Comparison of ENCODE assay signal across 9 cellular contexts in genomic region chr9:131731237-131731995, GRCh38. TPM values are rescaled to one million over a fixed set of nuclear protein-coding genes. Genes with fewer than 3 reads are reported as not detected.
DNase-seq lines count a peak whose midpoint lies in the region; ATAC-seq, FAIRE-seq and TF ChIP-seq lines count a peak whose summit lies in the region.
"Had no signal": no experiment of that assay in that cellular context is flagged by ENCODE, and none has a peak within 500 bp of the region (broad histone marks: within the 10 kb centered on the region; RNA-seq: fewer than 3 reads in every experiment).

No MANE protein-coding gene starts in this region.

- intact Hi-C loops in sigmoid colon (cut with DNase I), result loop anchor here (5.0 kb wide), 1 partner anchor 54 kb away; no protein-coding TSS in a partner anchor

- TF ChIP-seq CTCF in Peyer's patch (IDR thresholded peaks at IDR 0.05), result no peak
- no peak for TF ChIP-seq CTCF in epithelial cell of esophagus (IDR thresholded peaks at IDR 0.05; ENCODE audit: insufficient read depth, low read depth, low read length, missing control alignments)
- TF ChIP-seq CTCF in sigmoid colon (IDR thresholded peaks at IDR 0.05), result no peak

- H3K4me3 ChIP-seq in Peyer's patch, result no peak overlapping the region
- H3K4me3 ChIP-seq in epithelial cell of esophagus (ENCODE audit: low read length), result no peak overlapping the region
- no peak overlapping the region for H3K4me3 ChIP-seq in sigmoid colon

- H3K27ac ChIP-seq in Peyer's patch, result peak overlapping the region; percentile 68 to 89 (median 82)
- peak overlapping the region; percentile 69 to 80 (median 75) for H3K27ac ChIP-seq in sigmoid colon

- H3K27me3 ChIP-seq in Peyer's patch (no peaks in the 10 kb centered on the region), sigmoid colon (no peaks in the 10 kb centered on the region)

- no peak for TF ChIP-seq EP300 in sigmoid colon (IDR thresholded peaks at IDR 0.05)

- WGBS in sigmoid colon, 2 donors, result 49 to 61% methylated on average over 12 of the region's 12 CpGs

- DNase-seq in GM12892 (ENCODE audit: insufficient read length) (no peak), Peyer's patch (peak in 1 of 3 donors; percentile 67), epithelial cell of esophagus (ENCODE audit: low read depth) (peak; percentile 56), sigmoid colon (no peak), SK-N-DZ (ENCODE audit: low spot score) (no peak), NCI-H345 treated with DMSO at 0.1 percent for 48 hours (lab: John Stamatoyannopoulos, UW; ENCODE audit: unreplicated experiment) (no peak), germinal center (ENCODE audit: low spot score) (no peak)
- DNase-seq: islet precursor cell had no signal

- no peak for ATAC-seq in GM18505 (IDR thresholded peaks at IDR 0.05; ENCODE audit: unreplicated experiment)

- H3K4me1 ChIP-seq in Peyer's patch, result peaks cover 10 to 97% (median 61%) of the 10 kb centered on the region in 4 donors
- H3K4me1 ChIP-seq in sigmoid colon, result peaks cover 0 to 92% (median 80%) of the 10 kb centered on the region in 4 donors

- peak; percentile 61 for FAIRE-seq in GM12892 (lab: Jason Lieb, UNC)

- H3K36me3 ChIP-seq in Peyer's patch, result no peaks in the 10 kb centered on the region
- no peaks in the 10 kb centered on the region for H3K36me3 ChIP-seq in sigmoid colon

- TF ChIP-seq POLR2A in GM12892 (IDR thresholded peaks at IDR 0.05; ENCODE audit: low read depth, low read length), result 0 out of 2 replicates have a peak, but pooled peaks have one; percentile 9
- peak in 1 of 2 donors; percentile 13 for TF ChIP-seq POLR2A in Peyer's patch (IDR thresholded peaks at IDR 0.05)
- TF ChIP-seq POLR2A in sigmoid colon (IDR thresholded peaks at IDR 0.05), result no peak
- no peak for TF ChIP-seq POLR2A in GM18505 (IDR thresholded peaks at IDR 0.05; ENCODE audit: borderline replicate concordance, extremely low read depth, insufficient read depth, insufficient read length)

- no peaks in the 10 kb centered on the region for H3K9me3 ChIP-seq in Peyer's patch
- H3K9me3 ChIP-seq in sigmoid colon, result no peaks in the 10 kb centered on the region

RNA-seq across cellular contexts. Expression of gene RAPGEF1, which starts 8.5 kb away (rescaled TPM):
- polyA plus RNA-seq in GM12892 (2012; ENCODE audit: missing spikeins), result 58.6 TPM
- total RNA-seq in Peyer's patch, result 100 to 1,000 TPM in 1 of 4 donors, 10 to 100 TPM in 3; 51.7 to 182 (median 70.7) TPM
- 10 to 100 TPM; 41.7 to 58.2 (median 49.0) TPM for total RNA-seq in sigmoid colon
- polyA plus RNA-seq in sigmoid colon, result 10 to 100 TPM; 14.4 to 45.3 (median 20.3) TPM
- polyA plus RNA-seq in SK-N-DZ (2014; cell fraction: cytosol; rRNA removed), result 22.1 and 24.4 TPM in 2 replicates
- polyA plus RNA-seq in SK-N-DZ (2014; cell fraction: nucleus; rRNA removed), result 14.7 and 19.5 TPM in 2 replicates
